In the genomic region with DNA sequence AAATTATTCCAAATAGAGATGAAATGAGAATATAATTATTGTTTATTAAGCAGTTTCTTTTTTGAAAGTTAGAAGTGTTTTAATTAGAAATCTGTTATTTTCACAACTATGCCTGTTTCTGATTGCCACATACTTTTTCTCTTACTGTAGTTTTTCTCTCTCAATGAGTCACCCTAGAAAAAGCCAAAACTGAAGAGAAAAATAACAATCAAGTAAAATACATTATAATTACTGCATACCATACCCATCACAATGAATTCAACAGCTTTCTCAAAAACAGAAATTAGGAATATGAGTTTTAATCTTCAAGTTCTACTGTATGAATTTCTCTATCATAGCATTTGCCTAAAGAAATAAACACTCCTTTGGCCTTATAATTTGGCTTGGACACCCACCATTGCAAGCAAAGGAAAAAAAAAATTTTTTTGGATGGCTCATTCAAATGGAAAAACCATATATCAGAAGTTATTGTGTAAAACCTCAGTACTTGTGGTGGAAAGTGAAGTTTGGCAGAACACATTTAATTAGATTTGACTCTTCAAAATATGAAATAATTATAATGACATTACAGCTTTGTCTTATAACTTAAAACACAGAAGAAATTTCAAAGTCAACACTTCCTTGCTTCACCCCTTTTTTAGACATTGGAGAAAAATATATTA, we compare ENCODE assay signal across 16 cellular contexts.
DNase-seq lines count a peak whose midpoint lies in the region; ATAC-seq and TF ChIP-seq lines count a peak whose summit lies in the region.
"Had no signal": no experiment of that assay in that cellular context is flagged by ENCODE, and none has a peak within 500 bp of the region (broad histone marks: within the 10 kb centered on the region; RNA-seq: fewer than 3 reads in every experiment).

No MANE protein-coding gene starts in this region.

- no peak overlapping the region for H3K4me3 ChIP-seq in ovary
- H3K4me3 ChIP-seq: A549, coronary artery, HAP-1, neural progenitor cell, transverse colon had no signal

- H3K9me3 ChIP-seq in ovary: no peaks in the 10 kb centered on the region
- H3K9me3 ChIP-seq: A549, HAP-1, transverse colon had no signal

- H3K4me1 ChIP-seq in foreskin keratinocyte: peaks cover 14% of the 10 kb centered on the region
- H3K4me1 ChIP-seq in ovary (ENCODE audit: insufficient read depth): no peaks in the 10 kb centered on the region
- H3K4me1 ChIP-seq: HAP-1, neural progenitor cell, transverse colon had no signal

- H3K36me3 Mint-ChIP-seq in endothelial cell (ENCODE audit: low read depth, unreplicated experiment): no peaks in the 10 kb centered on the region
- H3K36me3 Mint-ChIP-seq: neural progenitor cell had no signal

- H3K27me3 Mint-ChIP-seq in endothelial cell (ENCODE audit: unreplicated experiment): no peaks in the 10 kb centered on the region

- no peaks in the 10 kb centered on the region for H3K36me3 ChIP-seq in ovary
- H3K36me3 ChIP-seq: HAP-1, neural progenitor cell, transverse colon had no signal

- no peak for TF ChIP-seq EP300 in ovary (IDR thresholded peaks at IDR 0.05)

- no peak for TF ChIP-seq POLR2A in ovary (IDR thresholded peaks at IDR 0.05)

- peak; percentile 14 for DNase-seq in A172 (ENCODE audit: low spot score)
- peak; percentile 38 for DNase-seq in HS-27A (ENCODE audit: low read depth)
- DNase-seq in astrocyte of the hippocampus (ENCODE audit: low read depth, low spot score): peak; percentile 62
- peak; percentile 20 to 56 for DNase-seq in foreskin keratinocyte
- DNase-seq in ovary: no peak
- DNase-seq in H4 (ENCODE audit: low spot score): no peak
- DNase-seq in endothelial cell (ENCODE audit: low spot score): no peak
- no peak for DNase-seq in NK-92 (lab: John Stamatoyannopoulos, UW; ENCODE audit: unreplicated experiment)
- DNase-seq: activated naive CD4-positive, alpha-beta T cell treated with Interleukin-2 at 50 U/mL for 16 hours; NCI-H524 treated with DMSO at 0.1 percent for 48 hours; Right ventricle myocardium superior; transverse colon had no signal

- H3K27ac Mint-ChIP-seq in endothelial cell (ENCODE audit: unreplicated experiment): no peak overlapping the region
- H3K27ac Mint-ChIP-seq: neural progenitor cell had no signal

- no peaks in the 10 kb centered on the region for H3K9me3 Mint-ChIP-seq in endothelial cell (ENCODE audit: unreplicated experiment)
- H3K9me3 Mint-ChIP-seq: neural progenitor cell had no signal

- no peaks in the 10 kb centered on the region for H3K4me1 Mint-ChIP-seq in endothelial cell (ENCODE audit: unreplicated experiment)
- H3K4me1 Mint-ChIP-seq: neural progenitor cell had no signal

- peak; percentile 26 for ATAC-seq in foreskin keratinocyte
- ATAC-seq: A549 had no signal

- TF ChIP-seq CTCF in foreskin keratinocyte (conservative IDR thresholded peaks at IDR 0.05) (no peak), ovary (IDR thresholded peaks at IDR 0.05) (no peak), endothelial cell (IDR thresholded peaks at IDR 0.05; ENCODE audit: unreplicated experiment) (no peak)

- H3K4me3 Mint-ChIP-seq in endothelial cell (ENCODE audit: unreplicated experiment): no peak overlapping the region
- H3K4me3 Mint-ChIP-seq: neural progenitor cell had no signal

- H3K27ac ChIP-seq in foreskin keratinocyte (peak overlapping the region; percentile 28), ovary (no peak overlapping the region)
- H3K27ac ChIP-seq: A549, coronary artery, neural progenitor cell, transverse colon had no signal

- no peaks in the 10 kb centered on the region for H3K27me3 ChIP-seq in foreskin keratinocyte
- H3K27me3 ChIP-seq in ovary: no peaks in the 10 kb centered on the region
- H3K27me3 ChIP-seq: neural progenitor cell, transverse colon had no signal

- intact Hi-C loops in ovary (cut with DNase I): no loop called here

Comparison
In these comparisons a context has a peak if more than half of its experiments do, and no peak if none do; other contexts are left out.
1. DNase-seq: peak in A172 (single experiment), HS-27A (single experiment), astrocyte of the hippocampus (single experiment) and foreskin keratinocyte (2 of 2); none in ovary (0 of 5), H4 (single experiment), endothelial cell (single experiment) and NK-92 (single experiment).